Comparison of ENCODE assay signal across 1 cellular context in genomic region chr1:160575112-160575664, GRCh38.
TF ChIP-seq lines count a peak whose summit lies in the region.

No MANE protein-coding gene starts in this region.

TF ChIP-seq in GM12878, 131 proteins besides CTCF, POLR2A, EP300 and RAD21 (continued from another document):
- TF ChIP-seq ZBTB11 (CRISPR knock-in tag; IDR thresholded peaks at IDR 0.05) (no peak), TBL1XR1 (IDR thresholded peaks at IDR 0.05; ENCODE audit: low read depth, low read length) (no peak), ZBTB4 (CRISPR knock-in tag; IDR thresholded peaks at IDR 0.05) (no peak), NRF1 (conservative IDR thresholded peaks at IDR 0.05; ENCODE audit: low read depth, low read length) (no peak), SKIL (IDR thresholded peaks at IDR 0.05; ENCODE audit: low read depth, poor library complexity, severe bottlenecking) (no peak), JUNB (IDR thresholded peaks at IDR 0.05) (0 out of 2 replicates have a peak, but pooled peaks have one; percentile 14), TARDBP (IDR thresholded peaks at IDR 0.05; ENCODE audit: borderline replicate concordance) (no peak), MTA2 (IDR thresholded peaks at IDR 0.05; ENCODE audit: low read depth) (peak; percentile 58; the same call in 1 of the 2 replicates), EZH2 (IDR thresholded peaks at IDR 0.05; ENCODE audit: borderline replicate concordance, control insufficient read depth, low read depth, low read length) (no peak), PBX3 (IDR thresholded peaks at IDR 0.05; ENCODE audit: insufficient replicate concordance, low read depth, low read length) (no peak), SIN3A (IDR thresholded peaks at IDR 0.05; ENCODE audit: low read depth, low read length) (no peak), CUX1 (IDR thresholded peaks at IDR 0.05; ENCODE audit: insufficient replicate concordance, low read depth, low read length) (no peak), EGR1 (IDR thresholded peaks at IDR 0.05; ENCODE audit: borderline replicate concordance in 1 of 2, low read depth in 2 of 2, low read length in 2 of 2) (0 out of 3 replicates have a peak, but pooled peaks of 1 of the 2 experiments have one; percentile 51), SREBF2 (IDR thresholded peaks at IDR 0.05; ENCODE audit: low read length) (no peak), CHD4 (IDR thresholded peaks at IDR 0.05) (no peak), PKNOX1 (IDR thresholded peaks at IDR 0.05) (no peak), YY1 (IDR thresholded peaks at IDR 0.05; ENCODE audit: low read depth, low read length) (no peak), SMC3 (IDR thresholded peaks at IDR 0.05; ENCODE audit: borderline replicate concordance, low read length) (no peak)
TF ChIP-seq in GM12878: peak in this region for 21.
